In genomic region chr1:93603106-93603505, GRCh38 we compare ENCODE assay signal across 14 cellular contexts.
"Had no signal": no experiment of that assay in that cellular context is flagged by ENCODE, and none has a peak within 500 bp of the region (broad histone marks: within the 10 kb centered on the region; RNA-seq: fewer than 3 reads in every experiment).

No MANE protein-coding gene starts in this region.

- H3K36me3 ChIP-seq: esophagus squamous epithelium, lower lobe of right lung, neutrophil, tibial artery had no signal

- DNase-seq: effector memory CD4-positive, alpha-beta T cell; esophagus squamous epithelium; foreskin fibroblast; lower lobe of right lung; mucosa of descending colon; stimulated activated CD4-positive, alpha-beta T cell treated with anti-CD3 and anti-CD28 coated beads, Interleukin-15, amount 100 ng/mL, for 24 hours; stimulated activated CD4-positive, alpha-beta T cell treated with anti-CD3 and anti-CD28 coated beads, Interleukin-1b, Interleukin-23, amount 100 ng/mL, for 48 hours; stimulated activated CD4-positive, alpha-beta T cell treated with anti-CD3 and anti-CD28 coated beads, Interleukin-4, amount 100 ng/mL, for 24 hours; tibial artery had no signal

- H3K9me3 ChIP-seq: esophagus squamous epithelium, lower lobe of right lung, mucosa of descending colon, neutrophil, tibial artery had no signal

- H3K27ac ChIP-seq: epithelial cell of prostate, esophagus squamous epithelium, lower lobe of right lung, neutrophil, tibial artery had no signal

- ATAC-seq: left lobe of liver; lower lobe of right lung; mucosa of descending colon; naive thymus-derived CD8-positive, alpha-beta T cell; stimulated activated memory B cell treated with anti-CD40 and anti-IgM and Interleukin-4, amounts not matched to agents 10 μg/mL and 1 μg/mL and 100 μg/mL, for 72 hours had no signal

- H3K27me3 ChIP-seq: esophagus squamous epithelium, neutrophil, tibial artery had no signal

- H3K4me3 ChIP-seq: esophagus squamous epithelium, lower lobe of right lung, mucosa of descending colon, tibial artery had no signal
